ENCODE assay signal across 1 cellular context in the genomic region with DNA sequence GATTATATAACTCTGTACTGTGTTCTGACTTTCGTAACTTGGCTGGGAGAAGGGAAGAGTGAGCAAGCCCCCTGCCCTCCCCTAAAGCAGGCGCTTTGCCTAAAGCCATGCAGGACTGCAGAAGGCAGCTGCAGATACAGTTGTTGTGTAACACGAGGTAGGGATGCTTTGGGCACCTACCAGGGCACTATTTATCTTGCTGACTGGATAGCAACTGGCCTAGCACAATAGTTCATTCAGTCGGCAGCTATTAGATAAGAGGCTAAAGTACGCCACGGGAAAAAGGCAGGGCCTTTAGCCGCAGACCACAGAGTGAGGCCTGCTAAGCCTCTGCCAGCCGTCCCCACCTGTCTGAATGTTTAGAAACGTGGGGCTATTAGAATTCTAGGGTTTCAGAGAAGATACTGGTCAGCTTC.
TF ChIP-seq lines count a peak whose summit lies in the region.

No MANE protein-coding gene starts in this region.

TF ChIP-seq in SK-N-SH treated with all-trans-retinoic acid at 6 μM for 48 hours, 23 proteins besides CTCF, POLR2A, EP300 and RAD21 (continued from another document):
- TF ChIP-seq, protein P1, sequence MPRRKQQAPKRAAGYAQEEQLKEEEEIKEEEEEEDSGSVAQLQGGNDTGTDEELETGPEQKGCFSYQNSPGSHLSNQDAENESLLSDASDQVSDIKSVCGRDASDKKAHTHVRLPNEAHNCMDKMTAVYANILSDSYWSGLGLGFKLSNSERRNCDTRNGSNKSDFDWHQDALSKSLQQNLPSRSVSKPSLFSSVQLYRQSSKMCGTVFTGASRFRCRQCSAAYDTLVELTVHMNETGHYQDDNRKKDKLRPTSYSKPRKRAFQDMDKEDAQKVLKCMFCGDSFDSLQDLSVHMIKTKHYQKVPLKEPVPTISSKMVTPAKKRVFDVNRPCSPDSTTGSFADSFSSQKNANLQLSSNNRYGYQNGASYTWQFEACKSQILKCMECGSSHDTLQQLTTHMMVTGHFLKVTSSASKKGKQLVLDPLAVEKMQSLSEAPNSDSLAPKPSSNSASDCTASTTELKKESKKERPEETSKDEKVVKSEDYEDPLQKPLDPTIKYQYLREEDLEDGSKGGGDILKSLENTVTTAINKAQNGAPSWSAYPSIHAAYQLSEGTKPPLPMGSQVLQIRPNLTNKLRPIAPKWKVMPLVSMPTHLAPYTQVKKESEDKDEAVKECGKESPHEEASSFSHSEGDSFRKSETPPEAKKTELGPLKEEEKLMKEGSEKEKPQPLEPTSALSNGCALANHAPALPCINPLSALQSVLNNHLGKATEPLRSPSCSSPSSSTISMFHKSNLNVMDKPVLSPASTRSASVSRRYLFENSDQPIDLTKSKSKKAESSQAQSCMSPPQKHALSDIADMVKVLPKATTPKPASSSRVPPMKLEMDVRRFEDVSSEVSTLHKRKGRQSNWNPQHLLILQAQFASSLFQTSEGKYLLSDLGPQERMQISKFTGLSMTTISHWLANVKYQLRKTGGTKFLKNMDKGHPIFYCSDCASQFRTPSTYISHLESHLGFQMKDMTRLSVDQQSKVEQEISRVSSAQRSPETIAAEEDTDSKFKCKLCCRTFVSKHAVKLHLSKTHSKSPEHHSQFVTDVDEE (CRISPR knock-in tag; IDR thresholded peaks at IDR 0.05): no peak
- no peak for TF ChIP-seq ZFP3 (CRISPR knock-in tag; IDR thresholded peaks at IDR 0.05)
